ENCODE assay signal across 3 cellular contexts in genomic region chr21:36427502-36427901, GRCh38.
A peak's percentile ranks its signal among the peaks of the same experiment; 100 is the strongest.
TF ChIP-seq lines count a peak whose summit lies in the region.

No MANE protein-coding gene starts in this region.

TF ChIP-seq in HepG2, 621 proteins besides CTCF, POLR2A, EP300 and RAD21:
- peak; percentile 52; the same call in 1 of the 2 replicates for TF ChIP-seq ZNF121 (CRISPR knock-in tag; IDR thresholded peaks at IDR 0.05)
- TF ChIP-seq TBX3 (IDR thresholded peaks at IDR 0.05; ENCODE audit: borderline replicate concordance): no peak
- TF ChIP-seq MYPOP (CRISPR knock-in tag; IDR thresholded peaks at IDR 0.05): no peak
- TF ChIP-seq, protein P1, sequence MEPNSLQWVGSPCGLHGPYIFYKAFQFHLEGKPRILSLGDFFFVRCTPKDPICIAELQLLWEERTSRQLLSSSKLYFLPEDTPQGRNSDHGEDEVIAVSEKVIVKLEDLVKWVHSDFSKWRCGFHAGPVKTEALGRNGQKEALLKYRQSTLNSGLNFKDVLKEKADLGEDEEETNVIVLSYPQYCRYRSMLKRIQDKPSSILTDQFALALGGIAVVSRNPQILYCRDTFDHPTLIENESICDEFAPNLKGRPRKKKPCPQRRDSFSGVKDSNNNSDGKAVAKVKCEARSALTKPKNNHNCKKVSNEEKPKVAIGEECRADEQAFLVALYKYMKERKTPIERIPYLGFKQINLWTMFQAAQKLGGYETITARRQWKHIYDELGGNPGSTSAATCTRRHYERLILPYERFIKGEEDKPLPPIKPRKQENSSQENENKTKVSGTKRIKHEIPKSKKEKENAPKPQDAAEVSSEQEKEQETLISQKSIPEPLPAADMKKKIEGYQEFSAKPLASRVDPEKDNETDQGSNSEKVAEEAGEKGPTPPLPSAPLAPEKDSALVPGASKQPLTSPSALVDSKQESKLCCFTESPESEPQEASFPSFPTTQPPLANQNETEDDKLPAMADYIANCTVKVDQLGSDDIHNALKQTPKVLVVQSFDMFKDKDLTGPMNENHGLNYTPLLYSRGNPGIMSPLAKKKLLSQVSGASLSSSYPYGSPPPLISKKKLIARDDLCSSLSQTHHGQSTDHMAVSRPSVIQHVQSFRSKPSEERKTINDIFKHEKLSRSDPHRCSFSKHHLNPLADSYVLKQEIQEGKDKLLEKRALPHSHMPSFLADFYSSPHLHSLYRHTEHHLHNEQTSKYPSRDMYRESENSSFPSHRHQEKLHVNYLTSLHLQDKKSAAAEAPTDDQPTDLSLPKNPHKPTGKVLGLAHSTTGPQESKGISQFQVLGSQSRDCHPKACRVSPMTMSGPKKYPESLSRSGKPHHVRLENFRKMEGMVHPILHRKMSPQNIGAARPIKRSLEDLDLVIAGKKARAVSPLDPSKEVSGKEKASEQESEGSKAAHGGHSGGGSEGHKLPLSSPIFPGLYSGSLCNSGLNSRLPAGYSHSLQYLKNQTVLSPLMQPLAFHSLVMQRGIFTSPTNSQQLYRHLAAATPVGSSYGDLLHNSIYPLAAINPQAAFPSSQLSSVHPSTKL (CRISPR knock-in tag; IDR thresholded peaks at IDR 0.05): no peak
- TF ChIP-seq, protein P2, sequence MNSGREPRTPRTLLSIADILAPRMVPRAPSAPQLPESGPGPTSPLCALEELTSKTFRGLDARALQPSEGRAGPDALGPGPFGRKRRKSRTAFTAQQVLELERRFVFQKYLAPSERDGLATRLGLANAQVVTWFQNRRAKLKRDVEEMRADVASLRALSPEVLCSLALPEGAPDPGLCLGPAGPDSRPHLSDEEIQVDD (CRISPR knock-in tag; IDR thresholded peaks at IDR 0.05; ENCODE audit: borderline replicate concordance): no peak
- no peak for TF ChIP-seq U2AF2 (IDR thresholded peaks at IDR 0.05; ENCODE audit: low read depth, low read length)

TF ChIP-seq in IMR-90, 13 proteins besides CTCF, POLR2A, EP300 and RAD21:
- TF ChIP-seq SMC3 (IDR thresholded peaks at IDR 0.05; ENCODE audit: low read depth, low read length) (no peak), RFX5 (IDR thresholded peaks at IDR 0.05; ENCODE audit: low read depth, low read length) (no peak), CEBPB (IDR thresholded peaks at IDR 0.05; ENCODE audit: low read depth, low read length) (no peak), MAZ (IDR thresholded peaks at IDR 0.05; ENCODE audit: borderline replicate concordance, low read depth, low read length) (no peak), NFE2L2 (IDR thresholded peaks at IDR 0.05; ENCODE audit: low read depth, low read length) (no peak), MAFK (IDR thresholded peaks at IDR 0.05; ENCODE audit: low read depth, low read length) (no peak), USF2 (IDR thresholded peaks at IDR 0.05; ENCODE audit: low read depth, low read length) (no peak), MXI1 (IDR thresholded peaks at IDR 0.05; ENCODE audit: borderline replicate concordance, low read depth, low read length) (no peak), CHD1 (IDR thresholded peaks at IDR 0.05; ENCODE audit: low read depth, low read length) (no peak), ELK1 (IDR thresholded peaks at IDR 0.05; ENCODE audit: borderline replicate concordance, low read depth, low read length) (no peak), FOS (IDR thresholded peaks at IDR 0.05; ENCODE audit: low read depth, low read length) (no peak), BHLHE40 (IDR thresholded peaks at IDR 0.05; ENCODE audit: low read depth, low read length) (no peak), RCOR1 (IDR thresholded peaks at IDR 0.05; ENCODE audit: insufficient replicate concordance, low read length) (no peak)

TF ChIP-seq in K562, 482 proteins besides CTCF, POLR2A, EP300 and RAD21:
- TF ChIP-seq ZNF121 (CRISPR knock-in tag; conservative IDR thresholded peaks at IDR 0.05): peak; percentile 73
- TF ChIP-seq ZBTB43 (CRISPR knock-in tag; IDR thresholded peaks at IDR 0.05): no peak
